In genomic region chr6:42118162-42119001, GRCh38 we compare ENCODE assay signal across 1 cellular context.
A peak's percentile ranks its signal among the peaks of the same experiment; 100 is the strongest.
TF ChIP-seq lines count a peak whose summit lies in the region.

No MANE protein-coding gene starts in this region.

TF ChIP-seq in HepG2, 621 proteins besides CTCF, POLR2A, EP300 and RAD21 (continued from another document and continues in another):
- no peak for TF ChIP-seq ZNF441 (CRISPR knock-in tag; IDR thresholded peaks at IDR 0.05; ENCODE audit: borderline replicate concordance)
- no peak for TF ChIP-seq ATF3 (CRISPR knock-in tag; IDR thresholded peaks at IDR 0.05)
- TF ChIP-seq NR2C2 (CRISPR knock-in tag; IDR thresholded peaks at IDR 0.05; ENCODE audit: borderline replicate concordance) = no peak
- TF ChIP-seq CEBPG (CRISPR knock-in tag; IDR thresholded peaks at IDR 0.05) = peak; percentile 3; the same call in 1 of the 2 replicates
- TF ChIP-seq TAF1 (CRISPR knock-in tag; IDR thresholded peaks at IDR 0.05) = peak; percentile 24; the same call in 1 of the 2 replicates
- TF ChIP-seq ZNF326 (CRISPR knock-in tag; IDR thresholded peaks at IDR 0.05; ENCODE audit: borderline replicate concordance) = no peak
- TF ChIP-seq ZNF615 (CRISPR knock-in tag; IDR thresholded peaks at IDR 0.05; ENCODE audit: borderline replicate concordance) = no peak
- TF ChIP-seq PAX8 (CRISPR knock-in tag; IDR thresholded peaks at IDR 0.05; ENCODE audit: borderline replicate concordance) = no peak
- 0 out of 2 replicates have a peak, but pooled peaks have one; percentile 57 for TF ChIP-seq ZNF644 (CRISPR knock-in tag; IDR thresholded peaks at IDR 0.05; ENCODE audit: low read depth)
- peak; percentile 28 for TF ChIP-seq BCL6 (CRISPR knock-in tag; IDR thresholded peaks at IDR 0.05)
- peak; percentile 83 for TF ChIP-seq PHF21A (CRISPR knock-in tag; IDR thresholded peaks at IDR 0.05)
- TF ChIP-seq IKZF4 (CRISPR knock-in tag; IDR thresholded peaks at IDR 0.05; ENCODE audit: borderline replicate concordance, low read depth, not compliant biosample characterization) = peak; percentile 63
- no peak for TF ChIP-seq MAZ (IDR thresholded peaks at IDR 0.05; ENCODE audit: borderline replicate concordance, low read depth, low read length)
- 0 out of 2 replicates have a peak, but pooled peaks have one; percentile 27 for TF ChIP-seq MAZ (CRISPR knock-in tag; IDR thresholded peaks at IDR 0.05; ENCODE audit: low read depth)
- TF ChIP-seq NFE2L2 (IDR thresholded peaks at IDR 0.05; ENCODE audit: low read length) = no peak
- peak; percentile 34; the same call in 1 of the 2 replicates for TF ChIP-seq ETV5 (CRISPR knock-in tag; IDR thresholded peaks at IDR 0.05; ENCODE audit: borderline replicate concordance)
- no peak for TF ChIP-seq FOXO4 (CRISPR knock-in tag; conservative IDR thresholded peaks at IDR 0.05)
- peak; percentile 68 for TF ChIP-seq ZSCAN25 (CRISPR knock-in tag; IDR thresholded peaks at IDR 0.05)
- no peak; the same call in 1 of the 2 replicates for TF ChIP-seq THAP11 (CRISPR knock-in tag; IDR thresholded peaks at IDR 0.05)
- no peak for TF ChIP-seq ZBTB4 (CRISPR knock-in tag; IDR thresholded peaks at IDR 0.05; ENCODE audit: borderline replicate concordance)
- no peak for TF ChIP-seq RFX5 (IDR thresholded peaks at IDR 0.05; ENCODE audit: low read depth, low read length)
- peak; percentile 46; the same call in 1 of the 2 replicates for TF ChIP-seq ERF (CRISPR knock-in tag; IDR thresholded peaks at IDR 0.05)
- peak; percentile 84 for TF ChIP-seq HNF4G (IDR thresholded peaks at IDR 0.05; ENCODE audit: borderline replicate concordance, low read depth, low read length)
- peak; percentile 77; the same call in 1 of the 2 replicates for TF ChIP-seq HNF4G (CRISPR knock-in tag; IDR thresholded peaks at IDR 0.05; ENCODE audit: borderline replicate concordance, low read depth)
- TF ChIP-seq ZNF121 (CRISPR knock-in tag; IDR thresholded peaks at IDR 0.05) = no peak
- TF ChIP-seq ZFP36 (IDR thresholded peaks at IDR 0.05; ENCODE audit: borderline replicate concordance, low read depth, low read length, partially characterized antibody) = no peak
- peak; percentile 68 for TF ChIP-seq ZMYM3 (CRISPR knock-in tag; IDR thresholded peaks at IDR 0.05)
- TF ChIP-seq ZMAT5 (CRISPR knock-in tag; IDR thresholded peaks at IDR 0.05; ENCODE audit: borderline replicate concordance, low read depth) = no peak
- TF ChIP-seq, protein P1, sequence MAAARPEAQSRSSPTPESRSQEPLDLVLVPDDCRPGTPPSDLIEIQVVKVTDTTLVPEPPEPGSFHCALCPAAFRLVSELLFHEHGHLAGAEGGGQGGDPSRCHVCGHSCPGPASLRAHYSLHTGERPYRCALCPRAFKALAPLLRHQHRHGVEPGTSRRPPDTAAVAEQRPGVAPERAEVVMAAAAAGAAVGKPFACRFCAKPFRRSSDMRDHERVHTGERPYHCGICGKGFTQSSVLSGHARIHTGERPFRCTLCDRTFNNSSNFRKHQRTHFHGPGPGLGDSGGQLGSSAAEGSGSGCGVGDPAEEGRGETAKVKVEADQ (CRISPR knock-in tag; IDR thresholded peaks at IDR 0.05; ENCODE audit: borderline replicate concordance) = 0 out of 2 replicates have a peak, but pooled peaks have one; percentile 40
- TF ChIP-seq ZNF337 (CRISPR knock-in tag; IDR thresholded peaks at IDR 0.05; ENCODE audit: borderline replicate concordance, low read depth) = no peak
- TF ChIP-seq PLRG1 (conservative IDR thresholded peaks at IDR 0.05) = no peak
- TF ChIP-seq ZNF362 (CRISPR knock-in tag; IDR thresholded peaks at IDR 0.05; ENCODE audit: borderline replicate concordance) = peak; percentile 79
- TF ChIP-seq ZNF24 (IDR thresholded peaks at IDR 0.05) = no peak
- TF ChIP-seq FOXA1 (IDR thresholded peaks at IDR 0.05) = no peak
- TF ChIP-seq FOXA1 (CRISPR knock-in tag; IDR thresholded peaks at IDR 0.05) = no peak
- no peak for TF ChIP-seq MXD3 (CRISPR knock-in tag; IDR thresholded peaks at IDR 0.05)
- no peak for TF ChIP-seq ZNF276 (CRISPR knock-in tag; IDR thresholded peaks at IDR 0.05; ENCODE audit: low read depth)
- peak; percentile 28; the same call in 1 of the 2 replicates for TF ChIP-seq ZNF512B (CRISPR knock-in tag; IDR thresholded peaks at IDR 0.05; ENCODE audit: borderline replicate concordance)
- TF ChIP-seq ZNF672 (CRISPR knock-in tag; IDR thresholded peaks at IDR 0.05) = no peak
- no peak for TF ChIP-seq ZNF816 (CRISPR knock-in tag; IDR thresholded peaks at IDR 0.05; ENCODE audit: borderline replicate concordance)
- no peak for TF ChIP-seq ZKSCAN8 (CRISPR knock-in tag; IDR thresholded peaks at IDR 0.05; ENCODE audit: borderline replicate concordance)
- TF ChIP-seq U2AF1 (optimal IDR thresholded peaks at IDR 0.05; ENCODE audit: low read depth, low read length) = peak; percentile 73
- TF ChIP-seq, protein P2, sequence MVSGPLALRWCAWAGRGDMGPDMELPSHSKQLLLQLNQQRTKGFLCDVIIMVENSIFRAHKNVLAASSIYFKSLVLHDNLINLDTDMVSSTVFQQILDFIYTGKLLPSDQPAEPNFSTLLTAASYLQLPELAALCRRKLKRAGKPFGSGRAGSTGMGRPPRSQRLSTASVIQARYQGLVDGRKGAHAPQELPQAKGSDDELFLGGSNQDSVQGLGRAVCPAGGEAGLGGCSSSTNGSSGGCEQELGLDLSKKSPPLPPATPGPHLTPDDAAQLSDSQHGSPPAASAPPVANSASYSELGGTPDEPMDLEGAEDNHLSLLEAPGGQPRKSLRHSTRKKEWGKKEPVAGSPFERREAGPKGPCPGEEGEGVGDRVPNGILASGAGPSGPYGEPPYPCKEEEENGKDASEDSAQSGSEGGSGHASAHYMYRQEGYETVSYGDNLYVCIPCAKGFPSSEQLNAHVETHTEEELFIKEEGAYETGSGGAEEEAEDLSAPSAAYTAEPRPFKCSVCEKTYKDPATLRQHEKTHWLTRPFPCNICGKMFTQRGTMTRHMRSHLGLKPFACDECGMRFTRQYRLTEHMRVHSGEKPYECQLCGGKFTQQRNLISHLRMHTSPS (CRISPR knock-in tag; IDR thresholded peaks at IDR 0.05; ENCODE audit: low read depth) = peak; percentile 97
- 0 out of 2 replicates have a peak, but pooled peaks have one; percentile 20 for TF ChIP-seq CBFB (CRISPR knock-in tag; IDR thresholded peaks at IDR 0.05)
- TF ChIP-seq SRY (CRISPR knock-in tag; IDR thresholded peaks at IDR 0.05) = no peak
- peak; percentile 57 for TF ChIP-seq SAP130 (CRISPR knock-in tag; IDR thresholded peaks at IDR 0.05; ENCODE audit: low read depth)
- 0 out of 2 replicates have a peak, but pooled peaks have one; percentile 6 for TF ChIP-seq FOXA3 (CRISPR knock-in tag; IDR thresholded peaks at IDR 0.05)
- TF ChIP-seq CREM (IDR thresholded peaks at IDR 0.05) = peak; percentile 42; the same call in 1 of the 2 replicates
- TF ChIP-seq CREM (CRISPR knock-in tag; IDR thresholded peaks at IDR 0.05) = no peak
- TF ChIP-seq NCOA2 (CRISPR knock-in tag; IDR thresholded peaks at IDR 0.05) = 0 out of 2 replicates have a peak, but pooled peaks have one; percentile 18
- TF ChIP-seq NPAS2 (CRISPR knock-in tag; IDR thresholded peaks at IDR 0.05; ENCODE audit: borderline replicate concordance) = no peak
- no peak for TF ChIP-seq ZNF800 (CRISPR knock-in tag; IDR thresholded peaks at IDR 0.05)
- no peak for TF ChIP-seq ATF7 (IDR thresholded peaks at IDR 0.05)
- TF ChIP-seq ATF7 (CRISPR knock-in tag; IDR thresholded peaks at IDR 0.05) = no peak
